Comparison of ENCODE assay signal across 8 cellular contexts in genomic region chr12:124399622-124400021, GRCh38.
DNase-seq lines count a peak whose midpoint lies in the region; ATAC-seq and TF ChIP-seq lines count a peak whose summit lies in the region.

No MANE protein-coding gene starts in this region.

- DNase-seq in OCI-M1 (lab: John Stamatoyannopoulos, UW) (peak; percentile 74), mammary epithelial cell (no peak), inferior parietal cortex (ENCODE audit: extremely low spot score) (no peak)
- no peak for DNase-seq in stimulated activated naive B cell treated with anti-CD40 and anti-IgM and Interleukin-4, amounts not matched to agents 10 μg/mL and 1 μg/mL and 100 μg/mL, for 72 hours

- no peaks in the 10 kb centered on the region for H3K9me3 Mint-ChIP-seq in stimulated activated naive B cell treated with anti-CD40 and anti-IgM and Interleukin-4, amounts not matched to agents 10 μg/mL and 1 μg/mL and 100 μg/mL, for 72 hours

- no TSS peak for BruUV-seq in mammary epithelial cell (replicated peaks; lab: Mats Ljungman, UMichigan)

- H3K4me3 Mint-ChIP-seq in stimulated activated naive B cell treated with anti-CD40 and anti-IgM and Interleukin-4, amounts not matched to agents 10 μg/mL and 1 μg/mL and 100 μg/mL, for 72 hours, result no peak overlapping the region

- H3K4me1 ChIP-seq in mammary epithelial cell (ENCODE audit: insufficient read depth, low read length) (no peaks in the 10 kb centered on the region), muscle layer of colon (ENCODE audit: insufficient read depth, low read length) (peaks cover 95% of the 10 kb centered on the region)

- H3K9me3 ChIP-seq in mammary epithelial cell (replicated peaks; ENCODE audit: insufficient read depth, low read length) (no peaks in the 10 kb centered on the region), muscle layer of colon (ENCODE audit: low read length) (no peaks in the 10 kb centered on the region)

- peak; percentile 75 for TF ChIP-seq CTCF in GM12873 (IDR thresholded peaks at IDR 0.05; ENCODE audit: insufficient read depth, low read depth, low read length, missing control alignments)
- TF ChIP-seq CTCF in mammary epithelial cell (conservative IDR thresholded peaks at IDR 0.05 in 1 of 2, IDR thresholded peaks at IDR 0.05 in 1 of 2; ENCODE audit: extremely low read depth in 1 of 2, insufficient read depth in 1 of 2, low read depth in 1 of 2, low read length in 2 of 2), result peak; percentile 58 to 69

- H2AFZ ChIP-seq in mammary epithelial cell (ENCODE audit: low read depth, low read length), result no peak overlapping the region

- in situ Hi-C loops in mammary epithelial cell (cut with MboI; ENCODE audit: low sequenced_read_pairs in 2 of 2), result loop anchor here in 1 of 2 donors (25.0 kb wide), 1 partner anchor 363 kb away; no protein-coding TSS in a partner anchor

- H4K20me1 ChIP-seq in mammary epithelial cell (ENCODE audit: insufficient read depth, low read length), result no peaks in the 10 kb centered on the region

- no peaks in the 10 kb centered on the region for H3K27me3 ChIP-seq in mammary epithelial cell (ENCODE audit: insufficient read depth, low read length)
- no peaks in the 10 kb centered on the region for H3K27me3 ChIP-seq in muscle layer of colon (ENCODE audit: control insufficient read depth in 1 of 2, insufficient read depth in 2 of 2, low read length in 2 of 2)

- H3K36me3 ChIP-seq in mammary epithelial cell (ENCODE audit: insufficient read depth, low read length) (peaks cover 16% of the 10 kb centered on the region), muscle layer of colon (ENCODE audit: insufficient read depth, low read length) (peaks cover 47% of the 10 kb centered on the region)

- CTCF ChIA-PET in mammary epithelial cell (lab: Charles Lee; ENCODE audit: low non-redundant PET), result no interaction called here

- dilution Hi-C loops in mammary epithelial cell (cut with HindIII; ENCODE audit: low sequenced_read_pairs), result loop anchor here (5.0 to 10.0 kb wide), 3 partner anchors 43 to 335 kb away; no protein-coding TSS in a partner anchor

- H3K4me2 ChIP-seq in mammary epithelial cell (ENCODE audit: insufficient read depth, low read depth, low read length), result no peak overlapping the region

- H3K4me3 ChIP-seq in mammary epithelial cell (replicated peaks in 1 of 3; ENCODE audit: insufficient read depth in 1 of 3, low read depth in 2 of 3, low read length in 3 of 3), result no peak overlapping the region
- H3K4me3 ChIP-seq in muscle layer of colon (ENCODE audit: low read depth in 1 of 2, low read length in 2 of 2), result no peak overlapping the region

- peaks cover 10 to 21% of the 10 kb centered on the region in 2 donors for H3K4me1 Mint-ChIP-seq in stimulated activated naive B cell treated with anti-CD40 and anti-IgM and Interleukin-4, amounts not matched to agents 10 μg/mL and 1 μg/mL and 100 μg/mL, for 72 hours

- peaks cover 59 to 79% of the 10 kb centered on the region in 2 donors for H3K36me3 Mint-ChIP-seq in stimulated activated naive B cell treated with anti-CD40 and anti-IgM and Interleukin-4, amounts not matched to agents 10 μg/mL and 1 μg/mL and 100 μg/mL, for 72 hours

- no peak overlapping the region for H3K9ac ChIP-seq in mammary epithelial cell (ENCODE audit: insufficient read depth, low read length)
- peak overlapping the region; percentile 32 for H3K9ac ChIP-seq in muscle layer of colon (ENCODE audit: low read length)

- H3K27ac ChIP-seq in mammary epithelial cell (ENCODE audit: insufficient read depth, low read depth, low read length), result no peak overlapping the region
- peak overlapping the region; percentile 70 for H3K27ac ChIP-seq in muscle layer of colon (ENCODE audit: low read depth, low read length)

- 64% methylated on average over 11 of the region's 11 CpGs for WGBS in mammary epithelial cell (ENCODE audit: low coverage, missing lambda C conversion rate)

- no peaks in the 10 kb centered on the region for H3K27me3 Mint-ChIP-seq in stimulated activated naive B cell treated with anti-CD40 and anti-IgM and Interleukin-4, amounts not matched to agents 10 μg/mL and 1 μg/mL and 100 μg/mL, for 72 hours

- peaks cover 13% of the 10 kb centered on the region for H3K79me2 ChIP-seq in mammary epithelial cell (ENCODE audit: insufficient read depth, low read length)

- intact Hi-C loops in mammary epithelial cell (cut with micrococcal nuclease), result no loop called here

- H3K27ac Mint-ChIP-seq in stimulated activated naive B cell treated with anti-CD40 and anti-IgM and Interleukin-4, amounts not matched to agents 10 μg/mL and 1 μg/mL and 100 μg/mL, for 72 hours, result no peak overlapping the region

- ATAC-seq in HG02852 (IDR thresholded peaks at IDR 0.05; ENCODE audit: unreplicated experiment) (no peak), HG03520 (IDR thresholded peaks at IDR 0.05; ENCODE audit: unreplicated experiment) (no peak)
- no peak for ATAC-seq in stimulated activated naive B cell treated with anti-CD40 and anti-IgM and Interleukin-4, amounts not matched to agents 10 μg/mL and 1 μg/mL and 100 μg/mL, for 72 hours (replicated peaks)
